In the genomic region with DNA sequence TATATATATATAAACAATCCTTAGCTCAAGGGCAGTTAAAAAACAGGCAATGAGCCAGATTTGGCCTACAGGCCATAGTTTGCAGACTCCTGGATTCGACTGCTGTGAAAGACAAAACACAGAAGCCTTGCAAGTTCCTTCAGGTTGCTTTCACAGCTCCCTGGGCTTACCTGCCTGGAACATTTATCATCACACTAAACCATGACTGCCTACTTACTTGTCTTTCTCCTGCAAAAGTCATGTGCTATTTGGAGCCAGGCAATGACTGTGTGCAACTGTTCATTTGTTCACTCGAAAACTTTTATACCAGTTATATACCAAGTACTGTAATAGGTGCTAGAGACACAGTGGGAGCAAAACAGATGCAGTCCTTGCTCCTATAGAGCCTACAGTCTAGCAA, we compare ENCODE assay signal across 1 cellular context.
TF ChIP-seq lines count a peak whose summit lies in the region.

No MANE protein-coding gene starts in this region.

TF ChIP-seq in SK-N-SH treated with all-trans-retinoic acid at 6 μM for 48 hours, 23 proteins besides CTCF, POLR2A, EP300 and RAD21 (continued from another document):
- no peak for TF ChIP-seq TSHZ2 (CRISPR knock-in tag; IDR thresholded peaks at IDR 0.05)
- TF ChIP-seq ESRRG (CRISPR knock-in tag; IDR thresholded peaks at IDR 0.05) = no peak
- no peak for TF ChIP-seq ISL1 (CRISPR knock-in tag; IDR thresholded peaks at IDR 0.05)
- TF ChIP-seq GLIS3 (CRISPR knock-in tag; IDR thresholded peaks at IDR 0.05) = no peak
- no peak for TF ChIP-seq ZNF70 (CRISPR knock-in tag; IDR thresholded peaks at IDR 0.05)
- no peak for TF ChIP-seq CSDC2 (CRISPR knock-in tag; IDR thresholded peaks at IDR 0.05)
- no peak for TF ChIP-seq ARNTL (CRISPR knock-in tag; IDR thresholded peaks at IDR 0.05; ENCODE audit: borderline replicate concordance, low read depth)
- no peak for TF ChIP-seq PPARA (CRISPR knock-in tag; IDR thresholded peaks at IDR 0.05; ENCODE audit: borderline replicate concordance)
- no peak for TF ChIP-seq TCF4 (CRISPR knock-in tag; IDR thresholded peaks at IDR 0.05; ENCODE audit: borderline replicate concordance)
- no peak for TF ChIP-seq ZFP30 (CRISPR knock-in tag; IDR thresholded peaks at IDR 0.05)
- TF ChIP-seq ZNF565 (CRISPR knock-in tag; conservative IDR thresholded peaks at IDR 0.05; ENCODE audit: low read depth) = no peak
- TF ChIP-seq CSRNP3 (CRISPR knock-in tag; IDR thresholded peaks at IDR 0.05) = no peak
- TF ChIP-seq BACH2 (CRISPR knock-in tag; IDR thresholded peaks at IDR 0.05; ENCODE audit: borderline replicate concordance) = no peak
- TF ChIP-seq OSR1 (CRISPR knock-in tag; IDR thresholded peaks at IDR 0.05) = no peak
- TF ChIP-seq POU6F1 (CRISPR knock-in tag; IDR thresholded peaks at IDR 0.05; ENCODE audit: borderline replicate concordance, low read depth) = no peak
- TF ChIP-seq ZC3H10 (CRISPR knock-in tag; IDR thresholded peaks at IDR 0.05) = no peak
